8 cellular contexts compared by ENCODE assay signal in the genomic region with DNA sequence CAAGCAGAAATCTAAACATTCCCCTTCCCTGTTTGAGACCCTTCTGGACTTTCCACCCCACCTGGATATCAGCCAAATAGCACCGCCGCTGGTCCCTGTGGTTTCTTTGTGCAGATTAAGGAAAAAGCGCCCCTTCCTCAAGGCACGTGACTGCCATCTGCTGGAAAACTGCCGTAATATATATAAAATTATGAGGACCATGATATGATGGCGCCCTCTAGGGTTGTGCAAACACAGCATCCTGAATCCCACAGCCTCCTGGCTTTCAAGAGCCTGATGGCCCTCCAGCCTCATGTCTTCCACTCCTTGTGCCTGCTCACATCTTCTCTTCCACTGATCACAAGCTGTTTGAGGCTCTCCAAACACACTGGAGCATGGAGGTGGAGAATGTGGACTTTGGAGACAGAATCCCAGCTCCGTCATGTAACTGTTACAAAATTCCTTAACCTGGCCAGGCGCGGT.
DNase-seq lines count a peak whose midpoint lies in the region; ATAC-seq and TF ChIP-seq lines count a peak whose summit lies in the region.

No MANE protein-coding gene starts in this region.

- H3K4me2 ChIP-seq in neural cell (ENCODE audit: low read length), result no peak overlapping the region

- no peak for TF ChIP-seq EP300 in neural cell (conservative IDR thresholded peaks at IDR 0.05; ENCODE audit: poor library complexity, severe bottlenecking)

- H3K9me2 ChIP-seq in neural cell (ENCODE audit: insufficient read depth, low read length), result no peaks in the 10 kb centered on the region

- H3K27me3 ChIP-seq in dorsolateral prefrontal cortex, result peaks cover 0 to 25% (median 0%) of the 10 kb centered on the region in 45 donors
- H3K27me3 ChIP-seq in neural cell (ENCODE audit: insufficient read depth, low read depth, low read length), result no peaks in the 10 kb centered on the region

- no peak overlapping the region for H3K9ac ChIP-seq in neural cell (ENCODE audit: low read length)

- peak overlapping the region; percentile 60 for H3K4me3 Mint-ChIP-seq in T-helper 1 cell treated with Interleukin-12 subunit alpha and Interleukin-12 subunit beta and Interleukin-4 antibody, amounts not matched to agents 30 μg/mL and 1 μg/mL, for 36 hours

- H3K4me3 ChIP-seq in dorsolateral prefrontal cortex (no peak overlapping the region), neural cell (ENCODE audit: low read length) (no peak overlapping the region), lower leg skin (ENCODE audit: low read depth, poor library complexity, severe bottlenecking) (no peak overlapping the region)

- H3K9me3 Mint-ChIP-seq in T-helper 1 cell treated with Interleukin-12 subunit alpha and Interleukin-12 subunit beta and Interleukin-4 antibody, amounts not matched to agents 30 μg/mL and 1 μg/mL, for 36 hours, result no peaks in the 10 kb centered on the region

- intact Hi-C loops in dorsolateral prefrontal cortex (cut with DNase I) (no loop called here), lower leg skin (cut with DNase I; ENCODE audit: low total_unique reads) (no loop called here)

- H3K36me3 Mint-ChIP-seq in T-helper 1 cell treated with Interleukin-12 subunit alpha and Interleukin-12 subunit beta and Interleukin-4 antibody, amounts not matched to agents 30 μg/mL and 1 μg/mL, for 36 hours (ENCODE audit: low read depth), result no peaks in the 10 kb centered on the region

- peaks cover 14% of the 10 kb centered on the region for H3K27me3 Mint-ChIP-seq in T-helper 1 cell treated with Interleukin-12 subunit alpha and Interleukin-12 subunit beta and Interleukin-4 antibody, amounts not matched to agents 30 μg/mL and 1 μg/mL, for 36 hours (ENCODE audit: low read depth)

- no peaks in the 10 kb centered on the region for H4K20me1 ChIP-seq in neural cell (ENCODE audit: insufficient read depth)

- H3K27ac ChIP-seq in dorsolateral prefrontal cortex (no peak overlapping the region), neural cell (ENCODE audit: low read length) (no peak overlapping the region)

- H3K4me1 Mint-ChIP-seq in T-helper 1 cell treated with Interleukin-12 subunit alpha and Interleukin-12 subunit beta and Interleukin-4 antibody, amounts not matched to agents 30 μg/mL and 1 μg/mL, for 36 hours (ENCODE audit: low read depth), result peaks cover 21% of the 10 kb centered on the region

- H3K79me2 ChIP-seq in neural cell (replicated peaks; ENCODE audit: insufficient read depth, low read length), result no peaks in the 10 kb centered on the region

- TF ChIP-seq POLR2A in lower leg skin (IDR thresholded peaks at IDR 0.05), result no peak

- DNase-seq in activated CD4-positive, alpha-beta T cell treated with anti-CD3 and anti-CD28 coated beads for 24 hours (ENCODE audit: low read depth in 2 of 2), result peak; percentile 18
- DNase-seq in activated CD4-positive, alpha-beta T cell treated with anti-CD3 and anti-CD28 coated beads, Interleukin-2, amount 50 U/mL, for 4 hours, result no peak
- DNase-seq in NCI-H1105 (lab: John Stamatoyannopoulos, UW) (peak; percentile 77), dorsolateral prefrontal cortex (peak in 3 of 10 donors; percentile 4 to 43 (median 36)), lower leg skin (ENCODE audit: low spot score in 2 of 2) (no peak)

- no peaks in the 10 kb centered on the region for H3K36me3 ChIP-seq in neural cell (ENCODE audit: insufficient read depth, low read length)

- no peaks in the 10 kb centered on the region for H3K9me3 ChIP-seq in neural cell (ENCODE audit: low read length)

- peak; percentile 87 for TF ChIP-seq RAD21 in neural cell (conservative IDR thresholded peaks at IDR 0.05)

- TF ChIP-seq CTCF in dorsolateral prefrontal cortex (IDR thresholded peaks at IDR 0.05 in 54 of 56, conservative IDR thresholded peaks at IDR 0.05 in 2 of 56; ENCODE audit: low read depth in 1 of 56, partially characterized antibody in 56 of 56) (peak; percentile 26 to 76 (median 56)), neural cell (IDR thresholded peaks at IDR 0.05; ENCODE audit: poor library complexity, severe bottlenecking) (peak; percentile 99), lower leg skin (IDR thresholded peaks at IDR 0.05) (no peak)

- WGBS in lower leg skin, 2 donors, result 31 to 32% methylated on average over 9 of the region's 9 CpGs

- H3F3A ChIP-seq in neural cell (ENCODE audit: insufficient read depth, low read length, poor library complexity, severe bottlenecking), result no peaks in the 10 kb centered on the region

- no peak overlapping the region for H3K27ac Mint-ChIP-seq in T-helper 1 cell treated with Interleukin-12 subunit alpha and Interleukin-12 subunit beta and Interleukin-4 antibody, amounts not matched to agents 30 μg/mL and 1 μg/mL, for 36 hours

- no peak for ATAC-seq in HG03025 (IDR thresholded peaks at IDR 0.05; ENCODE audit: low FRiP score, unreplicated experiment)

- H2AFZ ChIP-seq in neural cell (ENCODE audit: low read depth, low read length), result no peak overlapping the region

TF ChIP-seq in neural cell, 6 proteins besides CTCF, POLR2A, EP300 and RAD21:
- TF ChIP-seq MXI1 (conservative IDR thresholded peaks at IDR 0.05; ENCODE audit: poor library complexity, severe bottlenecking), result no peak
- TF ChIP-seq SMC3 (conservative IDR thresholded peaks at IDR 0.05; ENCODE audit: poor library complexity), result peak; percentile 79
- no peak for TF ChIP-seq POLR2AphosphoS5 (IDR thresholded peaks at IDR 0.05)

Comparison
In these comparisons a context has a peak if more than half of its experiments do, and no peak if none do; other contexts are left out.
1. DNase-seq: peak in activated CD4-positive, alpha-beta T cell treated with anti-CD3 and anti-CD28 coated beads for 24 hours (2 of 2) and NCI-H1105 (single experiment); none in activated CD4-positive, alpha-beta T cell treated with anti-CD3 and anti-CD28 coated beads, Interleukin-2, amount 50 U/mL, for 4 hours (0 of 2) and lower leg skin (0 of 2).
2. CTCF ChIP-seq: peak in dorsolateral prefrontal cortex (56 of 56) and neural cell (single experiment); none in lower leg skin (0 of 3).